Comparison of ENCODE assay signal across 1 cellular context in genomic region chr21:44011774-44012473, GRCh38.
TF ChIP-seq lines count a peak whose summit lies in the region.

Gene TRAPPC10 (plus strand): TSS chr21:44012309. CDS start chr21:44012494, 185 bp downstream.

TF ChIP-seq in K562, 482 proteins besides CTCF, POLR2A, EP300 and RAD21 (continued from another document and continues in another):
- TF ChIP-seq ZMIZ1 (IDR thresholded peaks at IDR 0.05; ENCODE audit: low read depth in 2 of 2, low read length in 2 of 2) (no peak), PYGO2 (tag; IDR thresholded peaks at IDR 0.05) (no peak), SIX5 (IDR thresholded peaks at IDR 0.05; ENCODE audit: borderline replicate concordance in 1 of 2, insufficient read depth in 1 of 2, low read depth in 1 of 2, low read length in 2 of 2) (peak; percentile 24 to 57; a peak in 2 of 4 replicates), TSC22D4 (tag; IDR thresholded peaks at IDR 0.05) (no peak), ZNF592 (IDR thresholded peaks at IDR 0.05) (peak; percentile 77), PURB (CRISPR knock-in tag; IDR thresholded peaks at IDR 0.05; ENCODE audit: low read depth) (no peak), BCLAF1 (IDR thresholded peaks at IDR 0.05; ENCODE audit: borderline replicate concordance in 1 of 2, control insufficient read depth in 1 of 2, low read depth in 2 of 2, low read length in 1 of 2) (0 out of 4 replicates have a peak, but pooled peaks of 1 of the 2 experiments have one; percentile 24), ZNF639 (CRISPR knock-in tag; conservative IDR thresholded peaks at IDR 0.05 in 1 of 2, IDR thresholded peaks at IDR 0.05 in 1 of 2) (peak in 1 of 2 experiments; percentile 99; a peak in 2 of 4 replicates), UBTF (IDR thresholded peaks at IDR 0.05; ENCODE audit: borderline replicate concordance in 1 of 2, low read depth in 2 of 2, low read length in 2 of 2) (peak; percentile 91 to 94; a peak in 3 of 4 replicates), CSDE1 (IDR thresholded peaks at IDR 0.05) (peak in 1 of 2 experiments; percentile 22; a peak in 1 of 4 replicates), RBM25 (IDR thresholded peaks at IDR 0.05; ENCODE audit: low read depth, low read length, severe bottlenecking) (peak; percentile 40), BHLHE40 (IDR thresholded peaks at IDR 0.05; ENCODE audit: low read length) (peak; percentile 67), ETS1 (conservative IDR thresholded peaks at IDR 0.05; ENCODE audit: control insufficient read depth, low read depth, low read length) (peak; percentile 82), RBM22 (IDR thresholded peaks at IDR 0.05; ENCODE audit: low read depth, low read length, poor library complexity, severe bottlenecking) (peak; percentile 57), ETV1 (tag; conservative IDR thresholded peaks at IDR 0.05; ENCODE audit: low read depth) (0 out of 2 replicates have a peak, but pooled peaks have one; percentile 22), GMEB1 (CRISPR knock-in tag; IDR thresholded peaks at IDR 0.05) (peak; percentile 64), ZNF764 (CRISPR knock-in tag; IDR thresholded peaks at IDR 0.05; ENCODE audit: low read depth) (no peak; the same call in 1 of the 2 replicates), ZNF239 (CRISPR knock-in tag; IDR thresholded peaks at IDR 0.05) (0 out of 2 replicates have a peak, but pooled peaks have one; percentile 26), PHB (CRISPR knock-in tag; IDR thresholded peaks at IDR 0.05) (peak; percentile 40; the same call in 1 of the 2 replicates), THAP12 (CRISPR knock-in tag; IDR thresholded peaks at IDR 0.05) (peak; percentile 97), SUPT5H (IDR thresholded peaks at IDR 0.05) (peak; percentile 80), HDAC1 (IDR thresholded peaks at IDR 0.05) (peak in 1 of 2 experiments; percentile 38; a peak in 1 of 4 replicates), HOMEZ (CRISPR knock-in tag; IDR thresholded peaks at IDR 0.05) (peak; percentile 68; the same call in 1 of the 2 replicates), NFIC (IDR thresholded peaks at IDR 0.05) (peak; percentile 24; the same call in 1 of the 2 replicates), E2F3 (CRISPR knock-in tag; IDR thresholded peaks at IDR 0.05) (peak; percentile 79; the same call in 1 of the 2 replicates), KLF1 (tag; IDR thresholded peaks at IDR 0.05) (peak; percentile 86), C11orf30 (IDR thresholded peaks at IDR 0.05; ENCODE audit: low read depth) (peak; percentile 86), ZNF12 (CRISPR knock-in tag; IDR thresholded peaks at IDR 0.05) (peak; percentile 32; the same call in 1 of the 2 replicates)
